In the genomic region with DNA sequence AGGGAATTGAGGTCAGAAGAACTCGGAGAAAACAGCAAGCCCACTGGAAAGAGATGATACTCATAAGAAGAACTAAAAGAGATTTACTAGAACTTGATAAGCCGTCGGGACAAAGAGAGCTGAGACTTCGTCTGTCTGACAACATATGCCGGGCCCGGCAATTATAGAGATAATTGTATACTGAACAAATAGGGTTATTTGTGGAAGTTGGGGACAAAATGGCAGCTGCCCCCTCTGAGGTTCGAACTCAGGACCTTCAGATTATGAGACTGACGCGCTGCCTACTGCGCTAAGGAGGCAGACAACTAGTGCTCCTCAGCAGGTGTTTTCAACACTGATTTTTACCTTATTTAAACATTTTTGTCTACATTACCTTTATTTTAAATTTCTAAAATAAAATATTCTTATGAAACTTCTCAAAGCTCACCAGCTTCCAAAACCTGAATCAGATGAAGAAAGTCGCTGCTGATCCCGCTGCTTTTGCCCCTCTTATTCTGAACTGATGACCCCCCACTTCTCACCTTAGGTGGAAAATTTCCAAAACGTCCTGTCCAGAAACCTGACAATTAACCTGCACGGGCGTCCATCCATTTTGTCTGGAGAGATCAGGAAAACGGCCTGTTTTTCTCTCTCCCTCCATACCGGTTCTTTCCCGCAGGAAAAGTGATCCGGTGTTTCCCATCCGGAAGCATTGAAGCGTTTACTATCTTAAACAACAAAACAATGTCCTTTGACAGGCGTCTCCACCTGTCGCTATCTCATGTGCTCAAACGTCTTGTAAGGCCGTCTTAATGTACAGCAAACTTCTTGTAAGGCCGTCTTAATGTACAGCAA, we compare ENCODE assay signal across 9 cellular contexts.
DNase-seq lines count a peak whose midpoint lies in the region; ATAC-seq and TF ChIP-seq lines count a peak whose summit lies in the region.
"Had no signal": no experiment of that assay in that cellular context is flagged by ENCODE, and none has a peak within 500 bp of the region (broad histone marks: within the 10 kb centered on the region; RNA-seq: fewer than 3 reads in every experiment).

No MANE protein-coding gene starts in this region.

- no peak for TF ChIP-seq CTCF in parathyroid adenoma (IDR thresholded peaks at IDR 0.05)

- DNase-seq in NCI-H1417 (lab: John Stamatoyannopoulos, UW) (peak; percentile 53 to 80 (median 55)), NCI-H1417 treated with DMSO at 0.1 percent for 48 hours (lab: John Stamatoyannopoulos, UW) (no peak), RKO (ENCODE audit: low spot score) (peak; percentile 76), germinal center (ENCODE audit: low spot score) (peak; percentile 37)
- peak; percentile 36 for DNase-seq in activated T-helper 9 cell treated with anti-CD3 and anti-CD28 coated beads, Interleukin-2, amount 50 U/mL, for 16 hours (ENCODE audit: low read depth)

- H3K9ac ChIP-seq in HUES6 (ENCODE audit: low read length) (peak overlapping the region; percentile 55), parathyroid adenoma (no peak overlapping the region)
- H3K9ac ChIP-seq: BLaER1 treated with 17β-estradiol and CSF1 and Interleukin-3, amounts not matched to agents 10 nM and 100 nM had no signal

- no peaks in the 10 kb centered on the region for H3K36me3 ChIP-seq in HUES6 (ENCODE audit: control insufficient read depth, insufficient read depth, low read length)
- H3K36me3 ChIP-seq in parathyroid adenoma (ENCODE audit: control insufficient read depth, insufficient read depth, low read length): no peaks in the 10 kb centered on the region
- H3K36me3 ChIP-seq: BLaER1 treated with 17β-estradiol and CSF1 and Interleukin-3, amounts not matched to agents 10 nM and 100 nM had no signal

- peaks cover 8% of the 10 kb centered on the region; the same call in 1 of the 2 replicates for H3K4me1 ChIP-seq in HUES6 (ENCODE audit: control insufficient read depth, insufficient read depth, low read length)
- no peaks in the 10 kb centered on the region for H3K4me1 ChIP-seq in parathyroid adenoma
- H3K4me1 ChIP-seq: BLaER1 treated with 17β-estradiol and CSF1 and Interleukin-3, amounts not matched to agents 10 nM and 100 nM had no signal

- H2AFZ ChIP-seq in parathyroid adenoma: peak overlapping the region; percentile 68

- peak overlapping the region; percentile 79 for H3K4me2 ChIP-seq in parathyroid adenoma (ENCODE audit: low read length)

- H3K4me3 ChIP-seq in HUES6 (ENCODE audit: low read depth, low read length) (peak overlapping the region; percentile 86), parathyroid adenoma (ENCODE audit: low read depth, low read length) (peak overlapping the region; percentile 57)
- H3K4me3 ChIP-seq: BLaER1 treated with 17β-estradiol and CSF1 and Interleukin-3, amounts not matched to agents 10 nM and 100 nM had no signal

- H3K27ac ChIP-seq in HUES6 (ENCODE audit: low read depth, low read length) (no peak overlapping the region), parathyroid adenoma (no peak overlapping the region)
- H3K27ac ChIP-seq: BLaER1 treated with 17β-estradiol and CSF1 and Interleukin-3, amounts not matched to agents 10 nM and 100 nM had no signal

- no peaks in the 10 kb centered on the region for H3K27me3 ChIP-seq in HUES6 (ENCODE audit: control insufficient read depth, insufficient read depth, low read length)
- no peaks in the 10 kb centered on the region for H3K27me3 ChIP-seq in parathyroid adenoma (ENCODE audit: control insufficient read depth, insufficient read depth, low read length)

- H3K79me2 ChIP-seq in parathyroid adenoma: no peaks in the 10 kb centered on the region

- H3K9me3 ChIP-seq in HUES6 (ENCODE audit: control insufficient read depth, insufficient read depth, low read depth, low read length) (peaks cover 2% of the 10 kb centered on the region; the same call in 1 of the 2 replicates), parathyroid adenoma (ENCODE audit: control insufficient read depth, low read length) (no peaks in the 10 kb centered on the region)

- ATAC-seq in HG02571 (IDR thresholded peaks at IDR 0.05; ENCODE audit: unreplicated experiment): no peak
